ENCODE assay signal across 21 cellular contexts in genomic region chr11:76978239-76978638, GRCh38. TPM values are rescaled to one million over a fixed set of nuclear protein-coding genes. Genes with fewer than 3 reads are reported as not detected.
DNase-seq lines count a peak whose midpoint lies in the region; ATAC-seq and TF ChIP-seq lines count a peak whose summit lies in the region.
"Had no signal": no experiment of that assay in that cellular context is flagged by ENCODE, and none has a peak within 500 bp of the region (broad histone marks: within the 10 kb centered on the region; RNA-seq: fewer than 3 reads in every experiment).

No MANE protein-coding gene starts in this region.

- H3K27me3 ChIP-seq in DND-41 (ENCODE audit: insufficient read depth, low read length, poor library complexity): no peaks in the 10 kb centered on the region
- H3K27me3 ChIP-seq in GM23248 (replicated peaks; ENCODE audit: insufficient read depth): no peaks in the 10 kb centered on the region
- H3K27me3 ChIP-seq: BE2C had no signal

- H3K36me3 Mint-ChIP-seq in endothelial cell (ENCODE audit: low read depth, unreplicated experiment): peaks cover 11% of the 10 kb centered on the region

- H3K36me3 ChIP-seq in DND-41 (ENCODE audit: insufficient read depth, low read length) (peaks cover 14% of the 10 kb centered on the region), HEK293 (ENCODE audit: control insufficient read depth in 2 of 2, insufficient read depth in 1 of 2, low read length in 2 of 2) (peaks cover 0 to 10% of the 10 kb centered on the region in 2 experiments; a peak in 1 of 3 replicates), GM23248 (ENCODE audit: low read depth) (no peaks in the 10 kb centered on the region)
- H3K36me3 ChIP-seq: BE2C had no signal

- peak; percentile 13 for DNase-seq in DND-41
- DNase-seq in endothelial cell (ENCODE audit: low spot score): no peak
- DNase-seq in left cardiac atrium: no peak
- DNase-seq in GM23248: no peak
- DNase-seq in NCI-H748 treated with DMSO at 0.1 percent for 48 hours (lab: John Stamatoyannopoulos, UW): no peak
- DNase-seq: ACHN; BE2C; CD4-positive, CD25-positive, alpha-beta regulatory T cell; CD8-positive, alpha-beta memory T cell; COR-L47; DMS79 treated with DMSO at 0.1 percent for 48 hours; EL; KG1 had no signal

- no peaks in the 10 kb centered on the region for H3K4me1 ChIP-seq in DND-41 (ENCODE audit: insufficient read depth, low read length)
- no peaks in the 10 kb centered on the region for H3K4me1 ChIP-seq in HEK293 (ENCODE audit: control insufficient read depth, insufficient read depth, low read length)
- H3K4me1 ChIP-seq in GM23248 (ENCODE audit: insufficient read depth): no peaks in the 10 kb centered on the region
- H3K4me1 ChIP-seq: BE2C had no signal

- no peaks in the 10 kb centered on the region for H3K9me2 ChIP-seq in GM23248 (ENCODE audit: insufficient read depth)

- no peak overlapping the region for H3K27ac Mint-ChIP-seq in endothelial cell (ENCODE audit: unreplicated experiment)
- H3K27ac Mint-ChIP-seq: CD4-positive, CD25-positive, alpha-beta regulatory T cell; CD8-positive, alpha-beta memory T cell; GM23338; IgD-negative memory B cell had no signal

- CTCF ChIA-PET in HEK293 (lab: Yijun Ruan, JAX): no interaction called here

- no peaks in the 10 kb centered on the region for H3F3A ChIP-seq in GM23248 (ENCODE audit: insufficient read depth)

- H3K9me3 ChIP-seq in DND-41 (ENCODE audit: insufficient read depth, low read length, severe bottlenecking) (peaks cover 14% of the 10 kb centered on the region), HEK293 (ENCODE audit: control insufficient read depth, insufficient read depth, low read depth, low read length) (no peaks in the 10 kb centered on the region), GM23248 (ENCODE audit: low read depth) (no peaks in the 10 kb centered on the region)
- H3K9me3 ChIP-seq: BE2C had no signal

- H3K79me2 ChIP-seq in DND-41 (ENCODE audit: insufficient read depth, low read length) (no peaks in the 10 kb centered on the region), GM23248 (ENCODE audit: insufficient read depth) (no peaks in the 10 kb centered on the region)

- H2AFZ ChIP-seq in DND-41 (ENCODE audit: low read depth, low read length): no peak overlapping the region
- H2AFZ ChIP-seq in GM23248: no peak overlapping the region
- H2AFZ ChIP-seq: GM23338 had no signal

- H3K4me3 ChIP-seq in DND-41 (ENCODE audit: low read depth in 1 of 2, low read length in 2 of 2) (no peak overlapping the region), HEK293 (ENCODE audit: low read depth, low read length) (no peak overlapping the region), GM23248 (no peak overlapping the region)
- H3K4me3 ChIP-seq: GM12878, GM23338 had no signal

- H3K4me1 Mint-ChIP-seq in endothelial cell (ENCODE audit: unreplicated experiment): no peaks in the 10 kb centered on the region
- H3K4me1 Mint-ChIP-seq: CD4-positive, CD25-positive, alpha-beta regulatory T cell; CD8-positive, alpha-beta memory T cell; GM23338; IgD-negative memory B cell had no signal

- H4K20me1 ChIP-seq in DND-41 (ENCODE audit: insufficient read depth, low read length) (no peaks in the 10 kb centered on the region), GM23248 (ENCODE audit: insufficient read depth) (no peaks in the 10 kb centered on the region)

- no peak for TF ChIP-seq CTCF in DND-41 (IDR thresholded peaks at IDR 0.05; ENCODE audit: borderline replicate concordance, extremely low read depth, low read length, poor library complexity, severe bottlenecking)
- TF ChIP-seq CTCF in HEK293 (tag by site-specific recombination; IDR thresholded peaks at IDR 0.05): no peak
- no peak for TF ChIP-seq CTCF in VCaP (conservative IDR thresholded peaks at IDR 0.05)
- no peak for TF ChIP-seq CTCF in endothelial cell (IDR thresholded peaks at IDR 0.05; ENCODE audit: unreplicated experiment)

- no peak overlapping the region for H3K9ac ChIP-seq in DND-41 (ENCODE audit: low read depth, low read length)
- no peak overlapping the region for H3K9ac ChIP-seq in GM23248

- in situ Hi-C loops in GM23248 (cut with MboI): no loop called here

- H3K27ac ChIP-seq in DND-41 (ENCODE audit: low read length) (no peak overlapping the region), HEK293 (ENCODE audit: extremely low read depth, low read depth, low read length) (no peak overlapping the region), VCaP (peak overlapping the region; percentile 31; the same call in 1 of the 2 replicates), GM23248 (no peak overlapping the region)

- H3K27me3 Mint-ChIP-seq in endothelial cell (ENCODE audit: unreplicated experiment): peaks cover 2% of the 10 kb centered on the region
- H3K27me3 Mint-ChIP-seq: CD4-positive, CD25-positive, alpha-beta regulatory T cell; CD8-positive, alpha-beta memory T cell; IgD-negative memory B cell had no signal

- POLR2A ChIA-PET in HEK293 (lab: Yijun Ruan, JAX): no interaction called here

- no peaks in the 10 kb centered on the region for H3K9me3 Mint-ChIP-seq in endothelial cell (ENCODE audit: unreplicated experiment)

- intact Hi-C loops in left cardiac atrium (cut with DNase I): no loop called here

- peak overlapping the region; percentile 38 for H3K4me3 Mint-ChIP-seq in endothelial cell (ENCODE audit: unreplicated experiment)
- H3K4me3 Mint-ChIP-seq: CD4-positive, CD25-positive, alpha-beta regulatory T cell; CD8-positive, alpha-beta memory T cell; GM23338 had no signal

- ATAC-seq in DND-41 (ENCODE audit: insufficient read depth, low read depth) (no peak), left cardiac atrium (no peak)
- ATAC-seq: GM12878, GM23338, HCT116, HepG2 had no signal

- 87 to 91% methylated on average over 4 of the region's 4 CpGs for WGBS in GM23248 (ENCODE audit: low coverage in 1 of 2, low lambda C conversion rate in 2 of 2, missing lambda C conversion rate in 2 of 2), 2 experiments

- no peak overlapping the region for H3K4me2 ChIP-seq in DND-41 (ENCODE audit: insufficient read depth, low read length)
- H3K4me2 ChIP-seq in GM23248 (ENCODE audit: unreplicated experiment): no peak overlapping the region
- H3K4me2 ChIP-seq: GM23338 had no signal

TF ChIP-seq in HEK293, 187 proteins besides CTCF, POLR2A, EP300 and RAD21:
- peak; percentile 51 for TF ChIP-seq SETDB1 (IDR thresholded peaks at IDR 0.05; ENCODE audit: insufficient read length, low read length)
- no peak for TF ChIP-seq ZNF560 (tag by site-specific recombination; IDR thresholded peaks at IDR 0.05; ENCODE audit: borderline replicate concordance)

RNA-seq across cellular contexts. Expression of gene B3GNT6, which starts 56.0 kb away (rescaled TPM):
- total RNA-seq in endothelial cell (ENCODE audit: unreplicated experiment) (not detected), left cardiac atrium (not detected)
- total RNA-seq in GM23248 (2014; rRNA removed; shearing (Covaris generic)): not detected in 2 replicates
- not detected in 2 replicates for polyA plus RNA-seq in GM23248 (2016; fragmentation: Nextera tagmentation; extraction: Ambion mirVana)
- total RNA-seq: CD4-positive, CD25-positive, alpha-beta regulatory T cell; CD8-positive, alpha-beta memory T cell; G401; GM12878; GM23338; HepG2 had no signal
- polyA plus RNA-seq: CD4-positive, CD25-positive, alpha-beta regulatory T cell; CD8-positive, alpha-beta memory T cell; GM12878; GM23338; HepG2; IgD-negative memory B cell had no signal
